Comparison of ENCODE assay signal across 2 cellular contexts in the genomic region with DNA sequence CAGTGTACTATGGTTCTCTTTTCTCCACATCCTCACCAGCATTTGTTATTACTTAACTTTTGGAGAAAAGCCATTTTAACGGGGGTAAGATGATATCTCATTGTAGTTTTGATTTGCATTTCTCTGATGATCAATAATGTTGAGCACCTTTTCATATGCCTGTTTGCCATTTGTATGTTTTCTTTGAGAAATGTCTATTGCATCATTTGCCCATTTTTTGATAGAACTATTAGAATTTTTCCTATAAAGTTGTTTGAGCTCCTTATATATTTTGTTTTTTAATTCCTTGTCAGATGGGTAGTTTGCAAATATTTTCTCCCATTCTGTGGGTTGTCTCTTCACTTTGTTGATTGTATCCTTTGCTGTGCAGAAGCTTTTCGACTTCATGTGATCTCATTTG. TPM values are rescaled to one million over a fixed set of nuclear protein-coding genes. Genes with fewer than 3 reads are reported as not detected.
"Had no signal": no experiment of that assay in that cellular context is flagged by ENCODE, and none has a peak within 500 bp of the region (broad histone marks: within the 10 kb centered on the region; RNA-seq: fewer than 3 reads in every experiment).

No MANE protein-coding gene starts in this region.

RNA-seq across cellular contexts. Expression of a gene that starts 10.7 kb away (rescaled TPM):
- total RNA-seq: OCI-LY7, PC-9 had no signal
